ENCODE assay signal across 1 cellular context in the genomic region with DNA sequence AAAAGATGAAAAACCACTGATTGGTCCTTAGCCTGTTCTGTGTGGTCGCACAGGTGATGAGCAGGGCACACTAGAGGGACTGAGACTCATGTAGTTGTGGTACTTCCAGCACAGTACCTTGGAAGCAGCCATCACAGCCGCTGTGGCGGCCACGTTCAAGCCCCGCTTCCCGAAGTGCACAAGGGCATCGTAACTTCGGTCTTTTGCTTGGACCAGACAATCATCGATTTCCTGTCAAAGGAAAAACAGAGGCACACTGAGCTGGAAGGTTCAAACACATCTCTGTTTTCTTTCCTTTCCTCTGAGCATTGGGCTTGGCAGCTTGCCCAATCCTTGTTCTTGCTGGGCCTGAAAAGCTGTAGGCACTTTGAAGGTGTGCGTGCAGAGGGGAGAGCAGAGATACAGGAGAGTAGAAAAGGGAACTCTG.
TF ChIP-seq lines count a peak whose summit lies in the region.

No MANE protein-coding gene starts in this region.

TF ChIP-seq in GM12891, 5 proteins besides CTCF, POLR2A, EP300 and RAD21 (continued from another document):
- TF ChIP-seq PAX5 (IDR thresholded peaks at IDR 0.05; ENCODE audit: insufficient read depth, low read length, severe bottlenecking) (no peak), POU2F2 (IDR thresholded peaks at IDR 0.05; ENCODE audit: low read depth, low read length) (no peak), SPI1 (IDR thresholded peaks at IDR 0.05; ENCODE audit: low read depth, low read length) (no peak)
